1 cellular context compared by ENCODE assay signal in the genomic region with DNA sequence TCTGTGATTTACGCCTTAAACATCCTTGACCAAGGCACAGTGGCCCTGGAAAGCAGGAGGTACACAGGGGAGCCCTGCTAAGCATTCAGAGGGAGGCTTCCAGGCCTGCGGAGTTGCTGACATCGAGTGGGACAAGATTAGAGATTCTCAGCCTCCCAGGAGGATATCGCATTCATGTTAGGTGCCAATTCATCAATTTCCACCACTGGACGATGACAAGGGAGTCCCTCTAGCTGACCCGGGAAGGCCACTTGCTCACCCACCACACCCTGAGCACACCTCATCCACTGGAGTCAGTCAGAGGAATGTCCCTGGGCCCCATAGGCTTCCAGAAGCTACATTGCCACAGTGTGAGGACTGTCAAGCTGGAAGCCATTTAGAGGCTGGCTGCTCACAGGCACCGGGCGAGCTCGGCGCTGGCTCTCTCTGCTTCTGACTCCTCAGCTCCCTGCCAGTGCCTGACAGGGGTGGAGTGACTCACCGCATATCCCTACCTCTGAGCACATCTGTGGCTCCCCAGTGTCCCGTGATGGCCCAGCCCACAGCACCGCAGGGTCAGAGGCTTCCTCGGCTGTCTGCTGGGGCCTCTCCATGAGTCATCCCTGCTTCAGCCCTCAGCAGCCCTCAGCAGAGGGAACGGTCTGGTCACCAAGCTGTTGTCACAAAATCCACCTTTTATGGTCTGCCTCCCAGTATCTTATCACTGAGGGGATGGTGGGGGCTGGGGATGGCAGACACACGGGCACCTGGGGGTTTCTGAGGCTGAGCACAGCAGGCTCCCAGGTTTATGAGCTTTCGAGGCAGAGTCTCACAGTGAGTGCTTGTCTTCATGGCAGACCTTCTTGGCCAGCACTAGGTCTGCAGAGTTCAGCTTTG.
TF ChIP-seq lines count a peak whose summit lies in the region.

No MANE protein-coding gene starts in this region.

TF ChIP-seq in IMR-90, 13 proteins besides CTCF, POLR2A, EP300 and RAD21 (continued from another document):
- no peak for TF ChIP-seq MAFK (IDR thresholded peaks at IDR 0.05; ENCODE audit: low read depth, low read length)
- TF ChIP-seq FOS (IDR thresholded peaks at IDR 0.05; ENCODE audit: low read depth, low read length): peak; percentile 99
- peak; percentile 31; the same call in 1 of the 2 replicates for TF ChIP-seq SMC3 (IDR thresholded peaks at IDR 0.05; ENCODE audit: low read depth, low read length)
- TF ChIP-seq, protein P1, sequence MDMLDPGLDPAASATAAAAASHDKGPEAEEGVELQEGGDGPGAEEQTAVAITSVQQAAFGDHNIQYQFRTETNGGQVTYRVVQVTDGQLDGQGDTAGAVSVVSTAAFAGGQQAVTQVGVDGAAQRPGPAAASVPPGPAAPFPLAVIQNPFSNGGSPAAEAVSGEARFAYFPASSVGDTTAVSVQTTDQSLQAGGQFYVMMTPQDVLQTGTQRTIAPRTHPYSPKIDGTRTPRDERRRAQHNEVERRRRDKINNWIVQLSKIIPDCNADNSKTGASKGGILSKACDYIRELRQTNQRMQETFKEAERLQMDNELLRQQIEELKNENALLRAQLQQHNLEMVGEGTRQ (IDR thresholded peaks at IDR 0.05; ENCODE audit: low read depth, low read length): peak; percentile 72
- TF ChIP-seq RCOR1 (IDR thresholded peaks at IDR 0.05; ENCODE audit: insufficient replicate concordance, low read length): peak; percentile 92
- TF ChIP-seq, protein P2, sequence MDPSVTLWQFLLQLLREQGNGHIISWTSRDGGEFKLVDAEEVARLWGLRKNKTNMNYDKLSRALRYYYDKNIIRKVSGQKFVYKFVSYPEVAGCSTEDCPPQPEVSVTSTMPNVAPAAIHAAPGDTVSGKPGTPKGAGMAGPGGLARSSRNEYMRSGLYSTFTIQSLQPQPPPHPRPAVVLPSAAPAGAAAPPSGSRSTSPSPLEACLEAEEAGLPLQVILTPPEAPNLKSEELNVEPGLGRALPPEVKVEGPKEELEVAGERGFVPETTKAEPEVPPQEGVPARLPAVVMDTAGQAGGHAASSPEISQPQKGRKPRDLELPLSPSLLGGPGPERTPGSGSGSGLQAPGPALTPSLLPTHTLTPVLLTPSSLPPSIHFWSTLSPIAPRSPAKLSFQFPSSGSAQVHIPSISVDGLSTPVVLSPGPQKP (IDR thresholded peaks at IDR 0.05; ENCODE audit: borderline replicate concordance, low read depth, low read length): no peak
- TF ChIP-seq RFX5 (IDR thresholded peaks at IDR 0.05; ENCODE audit: low read depth, low read length): no peak
- TF ChIP-seq CHD1 (IDR thresholded peaks at IDR 0.05; ENCODE audit: low read depth, low read length): peak; percentile 77; the same call in 1 of the 2 replicates
- peak; percentile 55; the same call in 1 of the 2 replicates for TF ChIP-seq MAZ (IDR thresholded peaks at IDR 0.05; ENCODE audit: borderline replicate concordance, low read depth, low read length)
- TF ChIP-seq BHLHE40 (IDR thresholded peaks at IDR 0.05; ENCODE audit: low read depth, low read length): peak; percentile 98
TF ChIP-seq in IMR-90: peak in this region for 8.
